1 cellular context compared by ENCODE assay signal in the genomic region with DNA sequence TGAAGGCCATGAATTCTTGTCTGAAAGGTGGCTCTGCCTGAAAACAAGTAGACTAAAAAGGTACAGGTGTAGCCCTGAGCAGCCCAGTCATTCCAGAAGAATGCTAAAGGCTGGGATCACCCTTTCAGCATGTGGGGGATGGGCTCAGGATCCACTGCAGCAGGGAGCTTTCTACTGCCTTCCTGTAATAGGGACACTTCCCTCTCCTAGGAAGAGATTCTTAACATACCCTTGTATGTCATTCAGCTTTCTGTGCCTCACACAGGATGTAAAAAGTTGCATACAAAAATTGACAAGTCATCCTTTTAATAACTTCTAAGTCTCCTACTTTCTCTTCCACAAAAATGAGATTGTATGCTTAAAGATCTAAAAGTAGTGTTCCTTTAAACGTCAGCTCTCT.
TF ChIP-seq lines count a peak whose summit lies in the region.

No MANE protein-coding gene starts in this region.

TF ChIP-seq in WTC11, 78 proteins besides CTCF, POLR2A, EP300 and RAD21 (continued from another document):
- TF ChIP-seq ZNF532 (CRISPR knock-in tag; IDR thresholded peaks at IDR 0.05; ENCODE audit: borderline replicate concordance), result no peak
- no peak for TF ChIP-seq CREB1 (CRISPR knock-in tag; IDR thresholded peaks at IDR 0.05)
- TF ChIP-seq RORB (CRISPR knock-in tag; IDR thresholded peaks at IDR 0.05), result no peak
- no peak for TF ChIP-seq AFF4 (CRISPR knock-in tag; IDR thresholded peaks at IDR 0.05; ENCODE audit: borderline replicate concordance)
- TF ChIP-seq TP53 (CRISPR knock-in tag; IDR thresholded peaks at IDR 0.05), result no peak
- TF ChIP-seq SMAD4 (CRISPR knock-in tag; IDR thresholded peaks at IDR 0.05), result no peak
